In the genomic region with DNA sequence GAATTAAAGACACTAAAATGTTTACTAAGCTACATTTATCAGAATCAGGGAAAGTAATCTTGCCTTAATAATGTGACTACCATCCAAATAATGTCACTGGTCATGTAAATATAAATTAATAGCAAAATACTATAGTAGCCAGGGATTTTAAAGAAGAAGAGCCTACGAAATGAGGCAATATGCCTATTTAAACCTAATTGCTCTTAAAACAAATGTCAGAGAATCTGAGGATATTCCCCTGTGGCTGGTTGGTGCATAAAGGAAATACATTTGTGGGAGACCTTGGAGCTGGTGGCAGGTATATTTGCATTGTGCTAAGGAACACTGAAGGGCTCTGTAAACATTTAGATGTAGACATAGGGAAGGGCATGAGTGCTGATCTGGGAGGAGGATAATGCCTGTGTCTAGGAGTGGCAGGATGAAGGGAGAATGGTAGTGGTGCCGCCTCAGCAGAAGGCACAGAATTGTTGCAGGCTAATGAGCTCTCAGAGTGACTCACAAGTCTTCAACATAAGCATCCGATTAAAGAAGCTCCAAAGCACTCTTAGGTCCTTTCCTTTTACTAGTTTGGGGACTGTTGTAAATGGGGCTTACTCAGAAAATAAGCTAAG, we compare ENCODE assay signal across 16 cellular contexts.
DNase-seq lines count a peak whose midpoint lies in the region; ATAC-seq and TF ChIP-seq lines count a peak whose summit lies in the region.
"Had no signal": no experiment of that assay in that cellular context is flagged by ENCODE, and none has a peak within 500 bp of the region (broad histone marks: within the 10 kb centered on the region; RNA-seq: fewer than 3 reads in every experiment).

No MANE protein-coding gene starts in this region.

- no peaks in the 10 kb centered on the region for H3K36me3 Mint-ChIP-seq in progenitor cell of endocrine pancreas (ENCODE audit: insufficient read depth)

- H3K79me2 ChIP-seq in GM23248 (ENCODE audit: insufficient read depth) (no peaks in the 10 kb centered on the region), smooth muscle cell (ENCODE audit: low read depth) (no peaks in the 10 kb centered on the region)

- peaks cover 8% of the 10 kb centered on the region for H3K27me3 Mint-ChIP-seq in progenitor cell of endocrine pancreas

- H3K27me3 ChIP-seq in GM23248 (replicated peaks; ENCODE audit: insufficient read depth) (peaks cover under 1% of the 10 kb centered on the region; the same call in 1 of the 2 replicates), ascending aorta (no peaks in the 10 kb centered on the region), smooth muscle cell (ENCODE audit: low read depth) (no peaks in the 10 kb centered on the region)
- H3K27me3 ChIP-seq: SJSA1 had no signal

- H3K4me1 Mint-ChIP-seq in progenitor cell of endocrine pancreas (ENCODE audit: low read depth), result peaks cover 43% of the 10 kb centered on the region

- H3K9me3 Mint-ChIP-seq in progenitor cell of endocrine pancreas (ENCODE audit: low read depth), result no peaks in the 10 kb centered on the region

- H3F3A ChIP-seq in GM23248 (ENCODE audit: insufficient read depth) (no peaks in the 10 kb centered on the region), smooth muscle cell (ENCODE audit: low read depth) (no peaks in the 10 kb centered on the region)

- no peak overlapping the region for H2AFZ ChIP-seq in GM23248
- H2AFZ ChIP-seq in smooth muscle cell (ENCODE audit: low read depth), result no peak overlapping the region

- in situ Hi-C loops in GM23248 (cut with MboI), result no loop called here

- no peak overlapping the region for H3K9ac ChIP-seq in GM23248
- no peak overlapping the region for H3K9ac ChIP-seq in smooth muscle cell (ENCODE audit: low read depth)

- H3K4me3 Mint-ChIP-seq in progenitor cell of endocrine pancreas (ENCODE audit: low read depth), result no peak overlapping the region

- no peaks in the 10 kb centered on the region for H3K4me1 ChIP-seq in GM23248 (ENCODE audit: insufficient read depth)
- H3K4me1 ChIP-seq in ascending aorta, result peaks cover 8 to 36% of the 10 kb centered on the region in 2 donors
- peaks cover 3% of the 10 kb centered on the region for H3K4me1 ChIP-seq in smooth muscle cell (ENCODE audit: low read depth)
- H3K4me1 ChIP-seq: SJSA1 had no signal

- H3K36me3 ChIP-seq in GM23248 (ENCODE audit: low read depth), result no peaks in the 10 kb centered on the region
- H3K36me3 ChIP-seq in ascending aorta, result no peaks in the 10 kb centered on the region
- H3K36me3 ChIP-seq in smooth muscle cell (ENCODE audit: low read depth), result no peaks in the 10 kb centered on the region
- H3K36me3 ChIP-seq: SJSA1, WERI-Rb-1 had no signal

- ATAC-seq in HG03045 (IDR thresholded peaks at IDR 0.05; ENCODE audit: unreplicated experiment), result no peak

- H3K4me2 ChIP-seq in GM23248 (ENCODE audit: unreplicated experiment) (no peak overlapping the region), smooth muscle cell (no peak overlapping the region)

- intact Hi-C loops in ascending aorta (cut with DNase I), result loop anchor here (5.0 kb wide), 1 partner anchor 74 kb away; no protein-coding TSS in a partner anchor

- TF ChIP-seq CTCF in ascending aorta (IDR thresholded peaks at IDR 0.05) (no peak), progenitor cell of endocrine pancreas (IDR thresholded peaks at IDR 0.05; ENCODE audit: unreplicated experiment) (no peak), smooth muscle cell (IDR thresholded peaks at IDR 0.05; ENCODE audit: borderline replicate concordance, insufficient read depth, poor library complexity, severe bottlenecking) (no peak)

- WGBS in GM23248 (ENCODE audit: low coverage in 1 of 2, low lambda C conversion rate in 2 of 2, missing lambda C conversion rate in 2 of 2), 2 experiments, result 55 to 58% methylated on average over 3 of the region's 3 CpGs
- 55% methylated on average over 3 of the region's 3 CpGs for WGBS in smooth muscle cell (ENCODE audit: low lambda C conversion rate)

- H3K4me3 ChIP-seq in GM23248, result no peak overlapping the region
- no peak overlapping the region for H3K4me3 ChIP-seq in ascending aorta
- no peak overlapping the region for H3K4me3 ChIP-seq in smooth muscle cell
- H3K4me3 ChIP-seq: SJSA1 had no signal

- no peaks in the 10 kb centered on the region for H3K9me2 ChIP-seq in GM23248 (ENCODE audit: insufficient read depth)

- H3K9me3 ChIP-seq in GM23248 (ENCODE audit: low read depth) (no peaks in the 10 kb centered on the region), ascending aorta (no peaks in the 10 kb centered on the region), smooth muscle cell (replicated peaks; ENCODE audit: low read depth) (no peaks in the 10 kb centered on the region)
- H3K9me3 ChIP-seq: SJSA1 had no signal

- H3K27ac ChIP-seq in GM23248, result no peak overlapping the region
- peak overlapping the region; percentile 79 to 80 for H3K27ac ChIP-seq in ascending aorta
- no peak overlapping the region for H3K27ac ChIP-seq in smooth muscle cell (ENCODE audit: low read depth)
- H3K27ac ChIP-seq: SJSA1, WERI-Rb-1 had no signal

- DNase-seq in GM23248, result peak; percentile 15
- peak; percentile 42 for DNase-seq in NCI-H2107 (lab: John Stamatoyannopoulos, UW)
- DNase-seq in ascending aorta (ENCODE audit: low spot score in 2 of 2), result no peak
- no peak for DNase-seq in progenitor cell of endocrine pancreas (ENCODE audit: low spot score, unreplicated experiment)
- no peak for DNase-seq in smooth muscle cell (lab: John Stamatoyannopoulos, UW; ENCODE audit: unreplicated experiment)
- DNase-seq in stimulated activated CD4-positive, alpha-beta T cell treated with anti-CD3 and anti-CD28 coated beads, Interleukin-4, amount 100 ng/mL, for 4 hours, result no peak
- DNase-seq in HuH-7 (ENCODE audit: low spot score), result no peak
- DNase-seq: activated CD8-positive, alpha-beta memory T cell treated with anti-CD3 and anti-CD28 coated beads, Interleukin-2, amount 50 U/mL, for 48 hours; C1 segment of cervical spinal cord; GF-D8; NCI-H446; stimulated activated CD4-positive, alpha-beta T cell treated with anti-CD3 and anti-CD28 coated beads, Interleukin-4, amount 100 ng/mL, for 24 hours; stimulated activated naive CD4-positive, alpha-beta T cell; WERI-Rb-1 had no signal

- peak overlapping the region; percentile 21 for H3K27ac Mint-ChIP-seq in progenitor cell of endocrine pancreas

- no peaks in the 10 kb centered on the region for H4K20me1 ChIP-seq in GM23248 (ENCODE audit: insufficient read depth)
- no peaks in the 10 kb centered on the region for H4K20me1 ChIP-seq in smooth muscle cell (ENCODE audit: low read depth)

Comparison
In these comparisons a context has a peak if more than half of its experiments do, and no peak if none do; other contexts are left out.
1. DNase-seq: peak in GM23248 (single experiment) and NCI-H2107 (single experiment); none in ascending aorta (0 of 2), progenitor cell of endocrine pancreas (single experiment), smooth muscle cell (single experiment), stimulated activated CD4-positive, alpha-beta T cell treated with anti-CD3 and anti-CD28 coated beads, Interleukin-4, amount 100 ng/mL, for 4 hours (0 of 2) and HuH-7 (single experiment).
2. H3K27ac ChIP-seq: peak in ascending aorta (2 of 2); none in GM23248 (single experiment) and smooth muscle cell (single experiment).